Comparison of ENCODE assay signal across 27 cellular contexts in the genomic region with DNA sequence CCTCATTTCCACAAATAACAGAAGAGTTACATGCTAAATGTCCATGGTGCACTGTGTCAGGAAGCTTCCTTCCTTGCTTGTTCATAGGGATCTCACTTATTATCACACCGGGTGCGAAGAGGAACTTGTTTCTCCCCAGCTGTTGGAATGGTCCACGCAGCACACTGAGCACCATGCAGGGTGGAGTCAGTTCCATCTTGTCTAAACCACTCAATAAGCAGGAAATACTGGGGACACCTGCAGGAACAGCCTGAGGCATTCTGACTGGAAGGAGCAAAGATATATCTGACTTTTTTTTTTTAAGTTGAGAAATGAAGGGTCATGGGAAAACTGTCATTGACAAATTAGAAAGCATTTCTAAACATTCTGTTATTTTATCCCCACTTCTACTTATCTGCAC.
"Had no signal": no experiment of that assay in that cellular context is flagged by ENCODE, and none has a peak within 500 bp of the region (broad histone marks: within the 10 kb centered on the region; RNA-seq: fewer than 3 reads in every experiment).

No MANE protein-coding gene starts in this region.

- H3K27me3 ChIP-seq: breast epithelium, esophagus squamous epithelium, heart right ventricle, left lung, neutrophil, sigmoid colon, thyroid gland, upper lobe of right lung had no signal

- H3K4me3 ChIP-seq: breast epithelium, esophagus squamous epithelium, heart right ventricle, left lung, lower lobe of right lung, sigmoid colon, smooth muscle cell, thyroid gland, upper lobe of right lung had no signal

- ATAC-seq: activated CD4-positive, alpha-beta T cell treated with anti-CD3 and anti-CD28 coated beads for 36 hours; activated naive CD4-positive, alpha-beta T cell treated with anti-CD3 and anti-CD28 coated beads, Interleukin-2, amount 50 U/mL, for 72 hours; activated T-cell treated with anti-CD3 and anti-CD28 coated beads, Interleukin-2, amount 50 U/mL, for 72 hours; heart right ventricle; left lung; lower lobe of right lung; stimulated activated memory B cell treated with anti-CD40 and anti-IgM and Interleukin-4, amounts not matched to agents 10 μg/mL and 1 μg/mL and 100 μg/mL, for 72 hours; stimulated activated naive CD8-positive, alpha-beta T cell treated with anti-CD3 and anti-CD28 coated beads, Interleukin-15, amount 100 ng/mL, for 72 hours; upper lobe of right lung had no signal

- H3K27ac ChIP-seq: breast epithelium, epithelial cell of prostate, esophagus squamous epithelium, heart right ventricle, left lung, lower lobe of right lung, neutrophil, sigmoid colon, thyroid gland, upper lobe of right lung had no signal

- H3K4me2 ChIP-seq: smooth muscle cell had no signal

- H3K36me3 ChIP-seq: breast epithelium, esophagus squamous epithelium, heart right ventricle, left lung, lower lobe of right lung, neutrophil, sigmoid colon, thyroid gland, upper lobe of right lung had no signal

- H3K9me3 ChIP-seq: esophagus squamous epithelium, lower lobe of right lung, neutrophil, sigmoid colon, thyroid gland, upper lobe of right lung had no signal

- H3K4me1 ChIP-seq: breast epithelium, left lung, upper lobe of right lung had no signal

- DNase-seq: activated CD4-positive, alpha-beta T cell treated with anti-CD3 and anti-CD28 coated beads for 36 hours; activated CD4-positive, alpha-beta T cell treated with anti-CD3 and anti-CD28 coated beads, Interleukin-2, amount 50 U/mL, for 4 hours; activated CD4-positive, CD25-positive, alpha-beta regulatory T cell; activated naive CD4-positive, alpha-beta T cell; activated T-cell treated with anti-CD3 and anti-CD28 coated beads for 4 hours; activated T-cell treated with anti-CD3 and anti-CD28 coated beads, Interleukin-2, amount 50 U/mL, for 72 hours; central memory CD4-positive, alpha-beta T cell; esophagus squamous epithelium; foreskin melanocyte; heart right ventricle; left lung; lower lobe of right lung; nephron progenitor cell; retina; sigmoid colon; stimulated activated CD4-positive, alpha-beta T cell treated with anti-CD3 and anti-CD28 coated beads, Interleukin-1b, Interleukin-23, amount 100 ng/mL, for 48 hours; stimulated activated CD4-positive, alpha-beta T cell treated with anti-CD3 and anti-CD28 coated beads, Interleukin-4, amount 100 ng/mL, for 4 hours; stimulated activated CD8-positive, alpha-beta memory T cell treated with anti-CD3 and anti-CD28 coated beads, Interleukin-4, amount 100 ng/mL, for 48 hours; stimulated activated naive CD8-positive, alpha-beta T cell treated with anti-CD3 and anti-CD28 coated beads, Interleukin-15, amount 100 ng/mL, for 72 hours; thyroid gland; upper lobe of right lung had no signal
